Comparison of ENCODE assay signal across 1 cellular context in genomic region chr9:15485836-15486678, GRCh38.
TF ChIP-seq lines count a peak whose summit lies in the region.

No MANE protein-coding gene starts in this region.

TF ChIP-seq in GM23338, 12 proteins besides CTCF, POLR2A, EP300 and RAD21 (continued from another document):
- no peak for TF ChIP-seq ZNF462 (CRISPR knock-in tag; IDR thresholded peaks at IDR 0.05)
- no peak for TF ChIP-seq EZH2 (IDR thresholded peaks at IDR 0.05; ENCODE audit: low read depth, unreplicated experiment)
- no peak for TF ChIP-seq ZNF114 (CRISPR knock-in tag; IDR thresholded peaks at IDR 0.05)
- TF ChIP-seq NANOG (IDR thresholded peaks at IDR 0.05; ENCODE audit: borderline replicate concordance) = no peak
- TF ChIP-seq JUNB (IDR thresholded peaks at IDR 0.05; ENCODE audit: unreplicated experiment) = no peak
- TF ChIP-seq EZH2phosphoT487 (IDR thresholded peaks at IDR 0.05; ENCODE audit: unreplicated experiment) = no peak
- no peak for TF ChIP-seq REST (IDR thresholded peaks at IDR 0.05; ENCODE audit: unreplicated experiment)
- no peak for TF ChIP-seq ETS1 (IDR thresholded peaks at IDR 0.05)
- no peak for TF ChIP-seq CREB1 (CRISPR knock-in tag; IDR thresholded peaks at IDR 0.05; ENCODE audit: low read depth)
- TF ChIP-seq ZNF331 (CRISPR knock-in tag; IDR thresholded peaks at IDR 0.05; ENCODE audit: low read depth) = no peak
